Comparison of ENCODE assay signal across 14 cellular contexts in genomic region chr15:65094294-65094995, GRCh38. TPM values are rescaled to one million over a fixed set of nuclear protein-coding genes. Genes with fewer than 3 reads are reported as not detected.
A peak's percentile ranks its signal among the peaks of the same experiment; 100 is the strongest.
DNase-seq lines count a peak whose midpoint lies in the region; ATAC-seq and TF ChIP-seq lines count a peak whose summit lies in the region.
"Had no signal": no experiment of that assay in that cellular context is flagged by ENCODE, and none has a peak within 500 bp of the region (broad histone marks: within the 10 kb centered on the region; RNA-seq: fewer than 3 reads in every experiment).

No MANE protein-coding gene starts in this region.

- H3K4me3 ChIP-seq in mammary epithelial cell (replicated peaks in 1 of 3; ENCODE audit: insufficient read depth in 1 of 3, low read depth in 2 of 3, low read length in 3 of 3) (no peak overlapping the region), right cardiac atrium (ENCODE audit: low read length) (no peak overlapping the region), sigmoid colon (no peak overlapping the region)
- H3K4me3 ChIP-seq: SJCRH30, testis had no signal

- H3K36me3 Mint-ChIP-seq in HFFc6 (ENCODE audit: low read depth): peaks cover 13% of the 10 kb centered on the region

- TF ChIP-seq POLR2A in sigmoid colon (IDR thresholded peaks at IDR 0.05): peak in 1 of 2 donors; percentile 10

- BruUV-seq in mammary epithelial cell (replicated peaks; lab: Mats Ljungman, UMichigan): no TSS peak

- H2AFZ ChIP-seq in mammary epithelial cell (ENCODE audit: low read depth, low read length): peak overlapping the region; percentile 37

- no peaks in the 10 kb centered on the region for H3K27me3 ChIP-seq in mammary epithelial cell (ENCODE audit: insufficient read depth, low read length)
- no peaks in the 10 kb centered on the region for H3K27me3 ChIP-seq in right cardiac atrium (ENCODE audit: control insufficient read depth, insufficient read depth)
- H3K27me3 ChIP-seq in sigmoid colon: no peaks in the 10 kb centered on the region
- H3K27me3 ChIP-seq: SJCRH30, testis had no signal

- no peak overlapping the region for H3K4me2 ChIP-seq in mammary epithelial cell (ENCODE audit: insufficient read depth, low read depth, low read length)

- H3K4me1 ChIP-seq in mammary epithelial cell (ENCODE audit: insufficient read depth, low read length) (peaks cover 13% of the 10 kb centered on the region), right cardiac atrium (ENCODE audit: control insufficient read depth, insufficient read depth, low read length) (peaks cover 15% of the 10 kb centered on the region), sigmoid colon (peaks cover 3 to 69% (median 62%) of the 10 kb centered on the region in 4 donors)

- no peak for TF ChIP-seq CTCF in HFFc6 (IDR thresholded peaks at IDR 0.05)
- no peak for TF ChIP-seq CTCF in mammary epithelial cell (conservative IDR thresholded peaks at IDR 0.05 in 1 of 2, IDR thresholded peaks at IDR 0.05 in 1 of 2; ENCODE audit: extremely low read depth in 1 of 2, insufficient read depth in 1 of 2, low read depth in 1 of 2, low read length in 2 of 2)
- TF ChIP-seq CTCF in sigmoid colon (IDR thresholded peaks at IDR 0.05): no peak

- H3K36me3 ChIP-seq in mammary epithelial cell (ENCODE audit: insufficient read depth, low read length) (peaks cover 3% of the 10 kb centered on the region), sigmoid colon (peaks cover 0 to 22% (median 11%) of the 10 kb centered on the region in 4 donors)

- H3K27me3 Mint-ChIP-seq in HFFc6 (ENCODE audit: insufficient read depth): no peaks in the 10 kb centered on the region; the same call in 1 of the 2 replicates

- no peaks in the 10 kb centered on the region for H3K9me3 ChIP-seq in mammary epithelial cell (replicated peaks; ENCODE audit: insufficient read depth, low read length)
- H3K9me3 ChIP-seq in right cardiac atrium (ENCODE audit: control insufficient read depth, low read length): no peaks in the 10 kb centered on the region
- H3K9me3 ChIP-seq in sigmoid colon: no peaks in the 10 kb centered on the region
- H3K9me3 ChIP-seq: SJCRH30, testis had no signal

- H3K4me3 Mint-ChIP-seq in HFFc6: no peak overlapping the region

- H3K27ac ChIP-seq in mammary epithelial cell (ENCODE audit: insufficient read depth, low read depth, low read length): no peak overlapping the region
- H3K27ac ChIP-seq in right cardiac atrium (ENCODE audit: low read length): no peak overlapping the region
- H3K27ac ChIP-seq in sigmoid colon: peak overlapping the region; percentile 82 to 95 (median 89)
- H3K27ac ChIP-seq: SJCRH30, testis had no signal

- no peaks in the 10 kb centered on the region for H3K79me2 ChIP-seq in mammary epithelial cell (ENCODE audit: insufficient read depth, low read length)

- H3K9ac ChIP-seq in mammary epithelial cell (ENCODE audit: insufficient read depth, low read length): no peak overlapping the region

- intact Hi-C loops in mammary epithelial cell (cut with micrococcal nuclease): no loop called here
- intact Hi-C loops in right cardiac atrium (cut with DNase I): loop anchor here in 1 of 4 donors (10.0 kb wide), 1 partner anchor 60 kb away; no protein-coding TSS in a partner anchor
- intact Hi-C loops in sigmoid colon (cut with DNase I): no loop called here

- no peak for DNase-seq in HFFc6
- peak; percentile 22 for DNase-seq in mammary epithelial cell
- DNase-seq in right cardiac atrium: peak in 2 of 3 donors; percentile 43 to 48
- DNase-seq in sigmoid colon: peak; percentile 92
- DNase-seq in midbrain (lab: John Stamatoyannopoulos, UW): no peak
- no peak for DNase-seq in NCI-H2227 treated with DMSO at 0.1 percent for 48 hours (lab: John Stamatoyannopoulos, UW)
- no peak for DNase-seq in activated naive CD4-positive, alpha-beta T cell treated with anti-CD3 and anti-CD28 coated beads, Interleukin-2, amount 50 U/mL, for 16 hours
- DNase-seq: activated CD4-positive, alpha-beta T cell treated with anti-CD3 and anti-CD28 coated beads for 48 hours; activated naive CD4-positive, alpha-beta T cell treated with Interleukin-2 at 50 U/mL for 16 hours; NCI-H345; SJCRH30; stimulated activated CD4-positive, alpha-beta T cell treated with anti-CD3 and anti-CD28 coated beads, Interleukin-2, amount 100 ng/mL, for 48 hours; testis had no signal

- peak; percentile 24 to 57 for ATAC-seq in right cardiac atrium

- peak in 3 of 4 donors; percentile 44 to 76 (median 62) for TF ChIP-seq EP300 in sigmoid colon (IDR thresholded peaks at IDR 0.05)

- in situ Hi-C loops in mammary epithelial cell (cut with MboI; ENCODE audit: low sequenced_read_pairs in 2 of 2): no loop called here

- H3K9me3 Mint-ChIP-seq in HFFc6: no peaks in the 10 kb centered on the region

- dilution Hi-C loops in mammary epithelial cell (cut with HindIII; ENCODE audit: low sequenced_read_pairs): no loop called here

- H3K27ac Mint-ChIP-seq in HFFc6: 0 out of 2 replicates have a peak overlapping the region, but pooled peaks have one; percentile 5

- H4K20me1 ChIP-seq in mammary epithelial cell (ENCODE audit: insufficient read depth, low read length): no peaks in the 10 kb centered on the region

- WGBS in mammary epithelial cell (ENCODE audit: low coverage, missing lambda C conversion rate): 37% methylated on average over 12 of the region's 14 CpGs
- WGBS in right cardiac atrium: 71% methylated on average over 14 of the region's 14 CpGs
- WGBS in sigmoid colon, 2 donors: 90 to 92% methylated on average over 14 of the region's 14 CpGs

- no peaks in the 10 kb centered on the region for H3K4me1 Mint-ChIP-seq in HFFc6 (ENCODE audit: low read depth)

- CTCF ChIA-PET in mammary epithelial cell (lab: Charles Lee; ENCODE audit: low non-redundant PET): no interaction called here

RNA-seq across cellular contexts. Expression of gene KBTBD13, which starts 17.9 kb away (rescaled TPM):
- total RNA-seq in HFFc6 (2021; fragmentation: NEBNext Ultra II Directional; extraction: Animal tissue kit (Norgen Biotek cat#: 25700)): not detected
- total RNA-seq in mammary epithelial cell (not detected), right cardiac atrium (1 to 10 TPM; 2.8 to 8.9 (median 5.3) TPM), sigmoid colon (not detected)
- polyA plus RNA-seq in mammary epithelial cell (not detected), right cardiac atrium (6.9 TPM), sigmoid colon (under 1 TPM in 1 of 3 donors, not detected in 2; 0.03 TPM)
- polyA minus RNA-seq in mammary epithelial cell: not detected
- polyA plus RNA-seq: BJ had no signal

RNA-seq across cellular contexts. Expression of gene UBAP1L, which starts 20.6 kb away (rescaled TPM):
- total RNA-seq in HFFc6 (2021; fragmentation: NEBNext Ultra II Directional; extraction: Animal tissue kit (Norgen Biotek cat#: 25700)): 1 to 10 TPM in 1 of 6 experiments, under 1 TPM in 5; 0.43 to 1.4 (median 0.64) TPM
- total RNA-seq in mammary epithelial cell (1 to 10 TPM; 2.3 TPM), right cardiac atrium (1 to 10 TPM; 1.7 to 2.5 (median 1.8) TPM), sigmoid colon (1 to 10 TPM; 3.5 to 5.7 (median 5.1) TPM)
- polyA plus RNA-seq in mammary epithelial cell (0.31 TPM), right cardiac atrium (1.4 TPM), sigmoid colon (1 to 10 TPM in 1 of 3 donors, under 1 TPM in 1, not detected in 1; 0.23 to 2.0 TPM)
- polyA minus RNA-seq in mammary epithelial cell: 0.83 TPM

RNA-seq across cellular contexts. Expression of gene RASL12, which starts 26.7 kb away (rescaled TPM):
- total RNA-seq in HFFc6 (2021; fragmentation: NEBNext Ultra II Directional; extraction: Animal tissue kit (Norgen Biotek cat#: 25700)): not detected
- not detected for total RNA-seq in mammary epithelial cell
- 0.09 TPM for polyA plus RNA-seq in mammary epithelial cell
- polyA minus RNA-seq in mammary epithelial cell: not detected
- total RNA-seq in right cardiac atrium: 10 to 100 TPM; 63.2 to 88.0 (median 70.0) TPM
- polyA plus RNA-seq in right cardiac atrium: 68.8 TPM
- 100 to 1,000 TPM in 1 of 4 donors, 10 to 100 TPM in 3; 29.1 to 102 (median 67.1) TPM for total RNA-seq in sigmoid colon
- polyA plus RNA-seq in sigmoid colon: 10 to 100 TPM in 1 of 3 donors, 1 to 10 TPM in 2; 1.8 to 10.2 (median 9.3) TPM
- total RNA-seq: SJCRH30 had no signal

RNA-seq across cellular contexts. Expression of gene PDCD7, which starts 39.2 kb away (rescaled TPM):
- 10 to 100 TPM; 18.5 to 32.1 (median 22.8) TPM for total RNA-seq in HFFc6 (2021; fragmentation: NEBNext Ultra II Directional; extraction: Animal tissue kit (Norgen Biotek cat#: 25700))
- 10 to 100 TPM; 16.7 to 22.5 TPM for total RNA-seq in mammary epithelial cell
- polyA plus RNA-seq in mammary epithelial cell: 13.8 TPM
- polyA minus RNA-seq in mammary epithelial cell: 11.4 TPM
- 10 to 100 TPM; 13.3 to 20.9 (median 16.6) TPM for total RNA-seq in right cardiac atrium
- polyA plus RNA-seq in right cardiac atrium: 13.0 TPM
- 10 to 100 TPM; 20.4 to 30.1 (median 25.4) TPM for total RNA-seq in sigmoid colon
- 10 to 100 TPM in 1 of 3 donors, 1 to 10 TPM in 2; 7.8 to 11.9 (median 7.9) TPM for polyA plus RNA-seq in sigmoid colon

RNA-seq across cellular contexts. Expression of gene SLC51B, which starts 49.3 kb away (rescaled TPM):
- total RNA-seq in HFFc6 (2021; fragmentation: NEBNext Ultra II Directional; extraction: Animal tissue kit (Norgen Biotek cat#: 25700)): not detected
- total RNA-seq in mammary epithelial cell (not detected), right cardiac atrium (not detected), sigmoid colon (not detected)
- polyA plus RNA-seq in mammary epithelial cell (not detected), right cardiac atrium (not detected), sigmoid colon (10 to 100 TPM; 76.3 to 92.5 (median 77.0) TPM)
- polyA minus RNA-seq in mammary epithelial cell: not detected
- polyA plus RNA-seq: BJ had no signal

Comparison
In these comparisons a context has a peak if more than half of its experiments do, and no peak if none do; other contexts are left out.
1. DNase-seq: peak in mammary epithelial cell (single experiment), right cardiac atrium (2 of 3) and sigmoid colon (single experiment); none in HFFc6 (single experiment), midbrain (single experiment), NCI-H2227 treated with DMSO at 0.1 percent for 48 hours (single experiment) and activated naive CD4-positive, alpha-beta T cell treated with anti-CD3 and anti-CD28 coated beads, Interleukin-2, amount 50 U/mL, for 16 hours (single experiment).
2. H3K27ac ChIP-seq: peak in sigmoid colon (4 of 4); none in mammary epithelial cell (single experiment) and right cardiac atrium (single experiment).
3. RNA of gene RASL12, which starts 26.7 kb away (total RNA-seq): 29.1 to 102 TPM in sigmoid colon and 63.2 to 88.0 TPM in right cardiac atrium; not detected in HFFc6 and not detected in mammary epithelial cell; every median in the first group is over 10 times any median in the second.